In the genomic region with DNA sequence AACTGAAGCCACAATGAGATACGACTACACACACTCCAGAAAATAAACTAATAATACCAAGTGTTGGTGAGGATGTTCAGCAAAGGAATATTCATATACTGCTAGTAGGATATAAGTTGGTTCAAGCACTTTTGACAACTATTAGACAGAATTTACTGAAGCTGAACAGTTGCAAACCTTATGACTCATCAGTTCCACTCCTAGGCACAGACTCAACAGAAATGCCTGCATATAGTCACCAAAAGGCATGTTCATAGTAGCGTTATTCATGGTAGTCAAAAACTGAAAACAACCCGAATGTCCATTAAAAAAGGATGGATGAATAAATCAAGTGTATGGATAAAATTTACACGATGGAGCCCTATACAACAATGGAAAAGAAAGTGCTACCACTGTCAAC, we compare ENCODE assay signal across 26 cellular contexts.
DNase-seq lines count a peak whose midpoint lies in the region; ATAC-seq, FAIRE-seq and TF ChIP-seq lines count a peak whose summit lies in the region.
"Had no signal": no experiment of that assay in that cellular context is flagged by ENCODE, and none has a peak within 500 bp of the region (broad histone marks: within the 10 kb centered on the region; RNA-seq: fewer than 3 reads in every experiment).

No MANE protein-coding gene starts in this region.

- peak; percentile 61 for ATAC-seq in GM19351 (IDR thresholded peaks at IDR 0.05; ENCODE audit: unreplicated experiment)
- ATAC-seq in GM21423 (IDR thresholded peaks at IDR 0.05; ENCODE audit: unreplicated experiment), result no peak
- ATAC-seq in HG03097 (IDR thresholded peaks at IDR 0.05; ENCODE audit: low FRiP score, unreplicated experiment), result no peak
- ATAC-seq: activated T-cell treated with anti-CD3 and anti-CD28 coated beads, Interleukin-2, amount 50 U/mL, for 72 hours; pancreas; PC-3; right cardiac atrium; stimulated activated naive CD8-positive, alpha-beta T cell treated with anti-CD3 and anti-CD28 coated beads, Interleukin-15, amount 100 ng/mL, for 72 hours had no signal

- no peak for FAIRE-seq in GM12892 (lab: Jason Lieb, UNC)
- FAIRE-seq: GM18507, pancreas had no signal

- TF ChIP-seq POLR2A in sigmoid colon (IDR thresholded peaks at IDR 0.05) (no peak), GM12892 (IDR thresholded peaks at IDR 0.05; ENCODE audit: low read depth, low read length) (no peak)

- no peak for TF ChIP-seq CTCF in sigmoid colon (IDR thresholded peaks at IDR 0.05)

- peak; percentile 25 for DNase-seq in Caki2 (ENCODE audit: low read depth)
- DNase-seq in RKO (ENCODE audit: low spot score), result peak; percentile 42
- peak; percentile 44 for DNase-seq in iris pigment epithelial cell (ENCODE audit: low read depth)
- DNase-seq in sigmoid colon, result no peak
- DNase-seq in GM12892 (ENCODE audit: insufficient read length), result no peak
- DNase-seq: activated CD4-positive, CD25-positive, alpha-beta regulatory T cell treated with anti-CD3 and anti-CD28 coated beads, Interleukin-2, amount 50 U/mL, for 72 hours; activated naive CD4-positive, alpha-beta T cell treated with anti-CD3 and anti-CD28 coated beads, Interleukin-2, amount 50 U/mL, for 16 hours; activated T-cell treated with anti-CD3 and anti-CD28 coated beads, Interleukin-2, amount 50 U/mL, for 72 hours; amygdala; cortex of kidney; IMR-90; NCI-H1417; NCI-H2081 treated with DMSO at 0.1 percent for 48 hours; pancreas; PC-3; right cardiac atrium; SIG-M5; stimulated activated CD4-positive, alpha-beta T cell treated with anti-CD3 and anti-CD28 coated beads, Interleukin-12 subunit alpha, Interleukin-12 subunit beta, amount 100 ng/mL, for 4 hours; stimulated activated CD4-positive, alpha-beta T cell treated with anti-CD3 and anti-CD28 coated beads, Interleukin-4, amount 100 ng/mL, for 24 hours; stimulated activated naive CD8-positive, alpha-beta T cell treated with anti-CD3 and anti-CD28 coated beads, Interleukin-15, amount 100 ng/mL, for 72 hours had no signal

- in situ Hi-C loops in Caki2 (cut with HindIII; ENCODE audit: low pct_unique_long_range_greater_than_20kb, low sequenced_read_pairs), result no loop called here

- TF ChIP-seq EP300 in sigmoid colon (IDR thresholded peaks at IDR 0.05), result no peak

- no peak overlapping the region for H3K27ac ChIP-seq in sigmoid colon
- H3K27ac ChIP-seq: pancreas, tibial nerve had no signal

- no peaks in the 10 kb centered on the region for H3K27me3 ChIP-seq in sigmoid colon
- H3K27me3 ChIP-seq: pancreas, tibial nerve had no signal

- H3K4me3 ChIP-seq in sigmoid colon, result no peak overlapping the region
- H3K4me3 ChIP-seq: lung, pancreas, tibial nerve had no signal

- no peaks in the 10 kb centered on the region for H3K4me1 ChIP-seq in sigmoid colon
- H3K4me1 ChIP-seq: pancreas had no signal

- no peaks in the 10 kb centered on the region for H3K36me3 ChIP-seq in sigmoid colon
- H3K36me3 ChIP-seq: pancreas, tibial nerve had no signal

- WGBS in sigmoid colon, 2 donors, result 91% methylated on average over 4 of the region's 4 CpGs

- H3K9me3 ChIP-seq in sigmoid colon, result peaks cover 0 to 5% (median 2%) of the 10 kb centered on the region in 4 donors
- H3K9me3 ChIP-seq: pancreas had no signal

- intact Hi-C loops in sigmoid colon (cut with DNase I), result no loop called here

Comparison
In these comparisons a context has a peak if more than half of its experiments do, and no peak if none do; other contexts are left out.
1. DNase-seq: peak in Caki2 (single experiment), RKO (single experiment) and iris pigment epithelial cell (single experiment); none in sigmoid colon (single experiment) and GM12892 (single experiment).